In the genomic region with DNA sequence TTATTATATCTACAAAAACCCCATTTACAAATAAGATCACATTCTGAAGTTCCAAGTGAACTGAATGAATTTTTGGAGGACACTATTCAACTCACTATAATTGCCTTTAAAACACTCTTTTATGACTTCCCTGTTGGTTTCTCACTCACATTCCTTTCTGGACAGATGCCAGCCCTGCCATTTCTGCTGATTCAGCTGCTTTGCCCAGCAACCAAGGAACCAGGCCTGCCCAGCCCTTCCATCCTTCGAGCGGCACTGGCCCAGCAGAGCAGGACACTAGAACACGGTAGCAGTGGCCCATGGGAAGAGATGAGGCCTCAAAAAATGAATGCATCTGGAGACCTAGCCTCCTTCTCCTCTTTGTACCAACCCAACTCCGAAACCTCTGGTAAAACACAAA, we compare ENCODE assay signal across 2 cellular contexts. TPM values are rescaled to one million over a fixed set of nuclear protein-coding genes. Genes with fewer than 3 reads are reported as not detected.
"Had no signal": no experiment of that assay in that cellular context is flagged by ENCODE, and none has a peak within 500 bp of the region (broad histone marks: within the 10 kb centered on the region; RNA-seq: fewer than 3 reads in every experiment).

No MANE protein-coding gene starts in this region.

RNA-seq across cellular contexts. Expression of a gene that starts 50.5 kb away (rescaled TPM):
- total RNA-seq: right atrium auricular region, transverse colon had no signal
